20 cellular contexts compared by ENCODE assay signal in the genomic region with DNA sequence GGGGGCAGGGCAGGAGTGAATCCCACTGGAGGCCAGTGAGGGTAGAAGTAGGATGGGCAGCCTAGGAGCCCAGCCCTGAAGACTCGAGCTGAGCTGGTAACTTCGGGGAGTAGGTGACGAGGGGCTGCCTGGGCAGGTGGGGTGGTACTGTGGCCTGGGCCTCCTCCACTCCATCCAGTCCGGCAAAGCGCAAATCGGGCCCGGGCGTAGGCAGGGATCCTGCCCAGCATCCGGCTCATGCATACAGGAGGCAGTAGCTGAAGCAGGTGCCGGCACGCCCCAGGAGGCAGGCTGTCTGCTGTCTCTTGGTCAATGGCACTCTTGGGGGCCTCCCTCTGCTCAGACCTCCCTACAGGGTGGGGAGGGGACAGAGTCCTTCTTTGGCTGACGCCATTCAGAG. TPM values are rescaled to one million over a fixed set of nuclear protein-coding genes. Genes with fewer than 3 reads are reported as not detected.
A peak's percentile ranks its signal among the peaks of the same experiment; 100 is the strongest.
DNase-seq lines count a peak whose midpoint lies in the region; ATAC-seq and TF ChIP-seq lines count a peak whose summit lies in the region.
"Had no signal": no experiment of that assay in that cellular context is flagged by ENCODE, and none has a peak within 500 bp of the region (broad histone marks: within the 10 kb centered on the region; RNA-seq: fewer than 3 reads in every experiment).

No MANE protein-coding gene starts in this region.

- peak overlapping the region; percentile 43 for H3K4me3 Mint-ChIP-seq in activated T-cell treated with anti-CD3 and anti-CD28 coated beads, Interleukin-2, amount 50 U/mL, for 4 hours
- H3K4me3 Mint-ChIP-seq in WTC11 = no peak overlapping the region
- no peak overlapping the region for H3K4me3 Mint-ChIP-seq in neural progenitor cell

- no peak for DNase-seq in activated T-cell treated with anti-CD3 and anti-CD28 coated beads, Interleukin-2, amount 50 U/mL, for 4 hours
- DNase-seq in activated T-cell treated with anti-CD3 and anti-CD28 coated beads, Interleukin-2, amount 50 U/mL, for 48 hours = no peak
- DNase-seq in COR-L47 (lab: John Stamatoyannopoulos, UW) (peak; percentile 84), WTC11 (ENCODE audit: low spot score) (peak; percentile 9), omental fat pad (ENCODE audit: low spot score) (no peak), neural progenitor cell (ENCODE audit: low spot score) (no peak), uterus (no peak), adrenal gland (no peak)
- DNase-seq: GM23248; HCEC 1CT; MV-4-11; NCI-H1417 treated with DMSO at 0.1 percent for 48 hours; NCI-H1930; NCI-H526 treated with DMSO at 0.1 percent for 48 hours; NK-92 treated with Interleukin-12 subunit alpha and Interleukin-12 subunit beta, amount 100 ng/mL, for 24 hours; OCI-M1; SIG-M5 had no signal

- H3K36me3 Mint-ChIP-seq in activated T-cell treated with anti-CD3 and anti-CD28 coated beads, Interleukin-2, amount 50 U/mL, for 4 hours (ENCODE audit: insufficient read depth) = peaks cover 14% of the 10 kb centered on the region
- H3K36me3 Mint-ChIP-seq in WTC11 (peaks cover 24% of the 10 kb centered on the region), neural progenitor cell (peaks cover 6% of the 10 kb centered on the region)

- no peak for TF ChIP-seq CTCF in WTC11 (IDR thresholded peaks at IDR 0.05)
- TF ChIP-seq CTCF in omental fat pad (IDR thresholded peaks at IDR 0.05) = no peak
- no peak for TF ChIP-seq CTCF in neural progenitor cell (IDR thresholded peaks at IDR 0.05)
- no peak for TF ChIP-seq CTCF in uterus (IDR thresholded peaks at IDR 0.05)
- no peak for TF ChIP-seq CTCF in adrenal gland (IDR thresholded peaks at IDR 0.05)

- peaks cover 10% of the 10 kb centered on the region for H3K4me1 ChIP-seq in neural progenitor cell
- H3K4me1 ChIP-seq in uterus = no peaks in the 10 kb centered on the region
- H3K4me1 ChIP-seq in adrenal gland (replicated peaks in 1 of 2) = no peaks in the 10 kb centered on the region

- no peaks in the 10 kb centered on the region for H3K79me2 ChIP-seq in neural progenitor cell (ENCODE audit: low read depth)

- no peaks in the 10 kb centered on the region for H4K20me1 ChIP-seq in neural progenitor cell (ENCODE audit: low read depth)

- ATAC-seq in activated T-cell treated with anti-CD3 and anti-CD28 coated beads, Interleukin-2, amount 50 U/mL, for 4 hours = no peak
- ATAC-seq in WTC11 (no peak), omental fat pad (ENCODE audit: low FRiP score) (peak; percentile 11)
- ATAC-seq: K562 had no signal

- WGBS in adrenal gland, 4 donors = 95 to 100% (median 96%) methylated on average over 3 to 12 of the region's 12 CpGs

- intact Hi-C loops in uterus (cut with DNase I; ENCODE audit: low total_unique reads) (no loop called here), adrenal gland (cut with DNase I) (no loop called here)

- H3K4me3 ChIP-seq in neural progenitor cell (no peak overlapping the region), uterus (no peak overlapping the region), adrenal gland (no peak overlapping the region)
- H3K4me3 ChIP-seq: GM23248, K562 had no signal

- no peak overlapping the region for H3K9ac ChIP-seq in neural progenitor cell
- H3K9ac ChIP-seq: GM23248 had no signal

- peaks cover 28% of the 10 kb centered on the region for H3K4me1 Mint-ChIP-seq in activated T-cell treated with anti-CD3 and anti-CD28 coated beads, Interleukin-2, amount 50 U/mL, for 4 hours (ENCODE audit: low read depth)
- H3K4me1 Mint-ChIP-seq in WTC11 (peaks cover 10% of the 10 kb centered on the region), neural progenitor cell (no peaks in the 10 kb centered on the region)

- H3K36me3 ChIP-seq in neural progenitor cell = no peaks in the 10 kb centered on the region
- H3K36me3 ChIP-seq in uterus = no peaks in the 10 kb centered on the region
- peaks cover 0 to 59% of the 10 kb centered on the region in 2 donors for H3K36me3 ChIP-seq in adrenal gland (replicated peaks in 1 of 2)

- H3K27ac ChIP-seq in neural progenitor cell (no peak overlapping the region), uterus (no peak overlapping the region), adrenal gland (no peak overlapping the region)
- H3K27ac ChIP-seq: C4-2B, GM23248 had no signal

- H3F3A ChIP-seq in neural progenitor cell (ENCODE audit: low read depth) = no peaks in the 10 kb centered on the region

- no peak for TF ChIP-seq POLR2A in uterus (IDR thresholded peaks at IDR 0.05)
- no peak for TF ChIP-seq POLR2A in adrenal gland (IDR thresholded peaks at IDR 0.05)

- no peaks in the 10 kb centered on the region for H3K9me3 Mint-ChIP-seq in activated T-cell treated with anti-CD3 and anti-CD28 coated beads, Interleukin-2, amount 50 U/mL, for 4 hours
- H3K9me3 Mint-ChIP-seq in WTC11 = no peaks in the 10 kb centered on the region
- H3K9me3 Mint-ChIP-seq in neural progenitor cell = no peaks in the 10 kb centered on the region

- H3K27me3 ChIP-seq in neural progenitor cell = peaks cover 28% of the 10 kb centered on the region
- H3K27me3 ChIP-seq in uterus = no peaks in the 10 kb centered on the region
- no peaks in the 10 kb centered on the region for H3K27me3 ChIP-seq in adrenal gland

- no peak overlapping the region for H3K4me2 ChIP-seq in neural progenitor cell

- no peaks in the 10 kb centered on the region for H3K27me3 Mint-ChIP-seq in activated T-cell treated with anti-CD3 and anti-CD28 coated beads, Interleukin-2, amount 50 U/mL, for 4 hours (ENCODE audit: low read depth)
- H3K27me3 Mint-ChIP-seq in WTC11 (ENCODE audit: low read depth) (peaks cover 2% of the 10 kb centered on the region; the same call in 1 of the 2 replicates), neural progenitor cell (ENCODE audit: insufficient read depth, low read depth) (peaks cover 4% of the 10 kb centered on the region)

- POLR2A ChIA-PET in WTC11 (lab: Charles Lee) = no interaction called here

- no peak overlapping the region for H2AFZ ChIP-seq in neural progenitor cell (replicated peaks)
- H2AFZ ChIP-seq: GM23248 had no signal

- CTCF ChIA-PET in WTC11 (lab: Charles Lee) = interaction anchor here (1.3 to 3.8 kb wide), 4 partner anchors 12 to 44 kb away, joined by 8 to 35 read pairs (median 14); no protein-coding TSS in a partner anchor

- H3K27ac Mint-ChIP-seq in WTC11 = no peak overlapping the region
- no peak overlapping the region for H3K27ac Mint-ChIP-seq in neural progenitor cell

- no peaks in the 10 kb centered on the region for H3K9me3 ChIP-seq in neural progenitor cell (ENCODE audit: low read depth)
- no peaks in the 10 kb centered on the region for H3K9me3 ChIP-seq in uterus
- H3K9me3 ChIP-seq in adrenal gland (replicated peaks in 1 of 3) = no peaks in the 10 kb centered on the region

TF ChIP-seq in WTC11, 78 proteins besides CTCF, POLR2A, EP300 and RAD21:
- TF ChIP-seq, protein P1, sequence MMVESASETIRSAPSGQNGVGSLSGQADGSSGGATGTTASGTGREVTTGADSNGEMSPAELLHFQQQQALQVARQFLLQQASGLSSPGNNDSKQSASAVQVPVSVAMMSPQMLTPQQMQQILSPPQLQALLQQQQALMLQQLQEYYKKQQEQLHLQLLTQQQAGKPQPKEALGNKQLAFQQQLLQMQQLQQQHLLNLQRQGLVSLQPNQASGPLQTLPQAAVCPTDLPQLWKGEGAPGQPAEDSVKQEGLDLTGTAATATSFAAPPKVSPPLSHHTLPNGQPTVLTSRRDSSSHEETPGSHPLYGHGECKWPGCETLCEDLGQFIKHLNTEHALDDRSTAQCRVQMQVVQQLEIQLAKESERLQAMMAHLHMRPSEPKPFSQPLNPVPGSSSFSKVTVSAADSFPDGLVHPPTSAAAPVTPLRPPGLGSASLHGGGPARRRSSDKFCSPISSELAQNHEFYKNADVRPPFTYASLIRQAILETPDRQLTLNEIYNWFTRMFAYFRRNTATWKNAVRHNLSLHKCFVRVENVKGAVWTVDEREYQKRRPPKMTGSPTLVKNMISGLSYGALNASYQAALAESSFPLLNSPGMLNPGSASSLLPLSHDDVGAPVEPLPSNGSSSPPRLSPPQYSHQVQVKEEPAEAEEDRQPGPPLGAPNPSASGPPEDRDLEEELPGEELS (CRISPR knock-in tag; IDR thresholded peaks at IDR 0.05) = no peak
- TF ChIP-seq ZNF263 (CRISPR knock-in tag; IDR thresholded peaks at IDR 0.05; ENCODE audit: low read depth) = no peak

RNA-seq across cellular contexts. Expression of a gene that starts 1.3 kb away (rescaled TPM):
- total RNA-seq in activated T-cell treated with anti-CD3 and anti-CD28 coated beads, Interleukin-2, amount 50 U/mL, for 4 hours = 100 to 1,000 TPM; 137 to 149 (median 145) TPM
- total RNA-seq in WTC11 (2021) (19.5 to 26.1 TPM (median 22.6 TPM) in 3 replicates), omental fat pad (10 to 100 TPM in 1 of 4 donors, 1 to 10 TPM in 3; 4.4 to 25.5 (median 6.6) TPM), neural progenitor cell (ENCODE audit: low replicate concordance) (15.6 and 23.7 TPM in 2 replicates), uterus (10 to 100 TPM in 1 of 4 donors, 1 to 10 TPM in 3; 1.0 to 11.1 (median 4.8) TPM), adrenal gland (10 to 100 TPM in 4 of 8 donors, 1 to 10 TPM in 4; 2.7 to 36.4 (median 9.7) TPM)
- 100 to 1,000 TPM in 1 of 3 donors, 10 to 100 TPM in 1, 1 to 10 TPM in 1; 1.2 to 169 (median 63.8) TPM for polyA plus RNA-seq in adrenal gland

RNA-seq across cellular contexts. Expression of a gene that starts 24.2 kb away (rescaled TPM):
- total RNA-seq in activated T-cell treated with anti-CD3 and anti-CD28 coated beads, Interleukin-2, amount 50 U/mL, for 4 hours = 1 to 10 TPM; 1.2 to 2.1 (median 1.4) TPM
- 27.5 to 32.0 TPM (median 30.8 TPM) in 3 replicates for total RNA-seq in WTC11 (2021)
- total RNA-seq in omental fat pad = 10 to 100 TPM in 1 of 4 donors, 1 to 10 TPM in 3; 6.6 to 24.6 (median 7.9) TPM
- total RNA-seq in neural progenitor cell (ENCODE audit: low replicate concordance) = 7.4 and 25.9 TPM in 2 replicates
- 10 to 100 TPM in 2 of 4 donors, 1 to 10 TPM in 2; 2.6 to 23.7 (median 8.2) TPM for total RNA-seq in uterus
- 10 to 100 TPM; 14.0 to 29.2 (median 18.4) TPM for total RNA-seq in adrenal gland
- polyA plus RNA-seq in adrenal gland = 10 to 100 TPM in 2 of 3 donors, 1 to 10 TPM in 1; 2.0 to 96.3 (median 23.0) TPM

RNA-seq across cellular contexts. Expression of a gene that starts 42.6 kb away (rescaled TPM):
- under 1 TPM; 0.42 to 0.76 (median 0.60) TPM for total RNA-seq in activated T-cell treated with anti-CD3 and anti-CD28 coated beads, Interleukin-2, amount 50 U/mL, for 4 hours
- total RNA-seq in WTC11 (2021) (46.1 to 70.3 TPM (median 68.1 TPM) in 3 replicates), omental fat pad (under 1 TPM in 1 of 4 donors, not detected in 3; 0.12 TPM), neural progenitor cell (ENCODE audit: low replicate concordance) (7.1 and 11.0 TPM in 2 replicates), uterus (1 to 10 TPM in 1 of 4 donors, under 1 TPM in 1, not detected in 2; 0.58 to 2.5 TPM), adrenal gland (10 to 100 TPM in 1 of 8 donors, 1 to 10 TPM in 7; 2.3 to 10.8 (median 6.1) TPM)
- polyA plus RNA-seq in adrenal gland = 1 to 10 TPM in 2 of 3 donors, under 1 TPM in 1; 0.16 to 9.8 (median 6.8) TPM
- total RNA-seq: GM23248, RPMI7951 had no signal
- polyA plus RNA-seq: GM23248 had no signal

RNA-seq across cellular contexts. Expression of a gene that starts 47.5 kb away (rescaled TPM):
- total RNA-seq in activated T-cell treated with anti-CD3 and anti-CD28 coated beads, Interleukin-2, amount 50 U/mL, for 4 hours = not detected
- 1.9 to 2.7 TPM (median 1.9 TPM) in 3 replicates for total RNA-seq in WTC11 (2021)
- total RNA-seq in omental fat pad = under 1 TPM in 1 of 4 donors, not detected in 3; 0.12 TPM
- 0.04 and 0.22 TPM in 2 replicates for total RNA-seq in neural progenitor cell (ENCODE audit: low replicate concordance)
- total RNA-seq in uterus = under 1 TPM in 1 of 4 donors, not detected in 3; 0.21 TPM
- under 1 TPM in 3 of 8 donors, not detected in 5; 0.07 to 0.18 (median 0.14) TPM for total RNA-seq in adrenal gland
- under 1 TPM in 2 of 3 donors, not detected in 1; 0.04 to 0.10 TPM for polyA plus RNA-seq in adrenal gland
- total RNA-seq: GM23248 had no signal
- polyA plus RNA-seq: GM23248 had no signal

Comparison
In these comparisons a context has a peak if more than half of its experiments do, and no peak if none do; other contexts are left out.
1. DNase-seq: peak in COR-L47 (single experiment) and WTC11 (single experiment); none in activated T-cell treated with anti-CD3 and anti-CD28 coated beads, Interleukin-2, amount 50 U/mL, for 4 hours (single experiment), activated T-cell treated with anti-CD3 and anti-CD28 coated beads, Interleukin-2, amount 50 U/mL, for 48 hours (0 of 2), omental fat pad (single experiment), neural progenitor cell (single experiment), uterus (0 of 2) and adrenal gland (0 of 7).